Comparison of ENCODE assay signal across 8 cellular contexts in genomic region chr1:164602480-164603093, GRCh38. TPM values are rescaled to one million over a fixed set of nuclear protein-coding genes. Genes with fewer than 3 reads are reported as not detected.
DNase-seq lines count a peak whose midpoint lies in the region; ATAC-seq and TF ChIP-seq lines count a peak whose summit lies in the region.

No MANE protein-coding gene starts in this region.

- ATAC-seq in GM19351 (IDR thresholded peaks at IDR 0.05; ENCODE audit: unreplicated experiment) = no peak

- intact Hi-C loops in spleen (cut with DNase I; ENCODE audit: low total_unique reads) = no loop called here

- H3K4me2 ChIP-seq in parathyroid adenoma (ENCODE audit: low read length) = peak overlapping the region; percentile 78

- TF ChIP-seq CTCF in fibroblast of mammary gland (conservative IDR thresholded peaks at IDR 0.05; ENCODE audit: control insufficient read depth, insufficient read depth, low read depth, low read length) = peak; percentile 3
- no peak for TF ChIP-seq CTCF in parathyroid adenoma (IDR thresholded peaks at IDR 0.05)
- no peak for TF ChIP-seq CTCF in spleen (IDR thresholded peaks at IDR 0.05 in 8 of 11, conservative IDR thresholded peaks at IDR 0.05 in 3 of 11)

- H3K4me1 Mint-ChIP-seq in T-helper 2 cell treated with Interferon-gamma antibody and Interleukin-4, amounts not matched to agents 5 μg/mL and 100 μg/mL, for 36 hours (ENCODE audit: low read depth) = no peaks in the 10 kb centered on the region

- TF ChIP-seq POLR2A in spleen (IDR thresholded peaks at IDR 0.05) = no peak

- no peaks in the 10 kb centered on the region for H3K27me3 Mint-ChIP-seq in T-helper 2 cell treated with Interferon-gamma antibody and Interleukin-4, amounts not matched to agents 5 μg/mL and 100 μg/mL, for 36 hours (ENCODE audit: low read depth)

- no peaks in the 10 kb centered on the region for H3K79me2 ChIP-seq in parathyroid adenoma

- H3K4me1 ChIP-seq in parathyroid adenoma (peaks cover 10% of the 10 kb centered on the region), spleen (peaks cover 0 to 19% (median 8%) of the 10 kb centered on the region in 6 donors)

- no peaks in the 10 kb centered on the region for H3K9me3 Mint-ChIP-seq in T-helper 2 cell treated with Interferon-gamma antibody and Interleukin-4, amounts not matched to agents 5 μg/mL and 100 μg/mL, for 36 hours

- H3K9ac ChIP-seq in parathyroid adenoma = no peak overlapping the region

- WGBS in spleen, 5 donors = 11 to 32% (median 15%) methylated on average over 10 of the region's 10 CpGs

- peak overlapping the region; percentile 22 for H2AFZ ChIP-seq in parathyroid adenoma

- H3K27me3 ChIP-seq in parathyroid adenoma (ENCODE audit: control insufficient read depth, insufficient read depth, low read length) = no peaks in the 10 kb centered on the region
- H3K27me3 ChIP-seq in spleen (replicated peaks in 1 of 7) = no peaks in the 10 kb centered on the region

- no peaks in the 10 kb centered on the region for H3K36me3 Mint-ChIP-seq in T-helper 2 cell treated with Interferon-gamma antibody and Interleukin-4, amounts not matched to agents 5 μg/mL and 100 μg/mL, for 36 hours (ENCODE audit: low read depth)

- H3K36me3 ChIP-seq in parathyroid adenoma (ENCODE audit: control insufficient read depth, insufficient read depth, low read length) = no peaks in the 10 kb centered on the region
- H3K36me3 ChIP-seq in spleen = no peaks in the 10 kb centered on the region

- H3K9me3 ChIP-seq in parathyroid adenoma (ENCODE audit: control insufficient read depth, low read length) (no peaks in the 10 kb centered on the region), spleen (no peaks in the 10 kb centered on the region)

- DNase-seq in DMS153 treated with DMSO at 0.1 percent for 48 hours (lab: John Stamatoyannopoulos, UW; ENCODE audit: unreplicated experiment) = peak; percentile 42
- DNase-seq in NCI-H748 treated with DMSO at 0.1 percent for 48 hours (lab: John Stamatoyannopoulos, UW) = peak; percentile 47
- DNase-seq in fibroblast of mammary gland (ENCODE audit: low read depth) = peak; percentile 45
- no peak for DNase-seq in T-helper 2 cell treated with Interferon-gamma antibody and Interleukin-4, amounts not matched to agents 5 μg/mL and 100 μg/mL, for 36 hours (ENCODE audit: low spot score)
- no peak for DNase-seq in spleen
- no peak for DNase-seq in T1000 (lab: John Stamatoyannopoulos, UW)

- H3K27ac Mint-ChIP-seq in T-helper 2 cell treated with Interferon-gamma antibody and Interleukin-4, amounts not matched to agents 5 μg/mL and 100 μg/mL, for 36 hours = no peak overlapping the region

- H3K4me3 Mint-ChIP-seq in T-helper 2 cell treated with Interferon-gamma antibody and Interleukin-4, amounts not matched to agents 5 μg/mL and 100 μg/mL, for 36 hours = no peak overlapping the region

- H3K4me3 ChIP-seq in fibroblast of mammary gland (ENCODE audit: control insufficient read depth, low read depth, low read length) (no peak overlapping the region), parathyroid adenoma (ENCODE audit: low read depth, low read length) (peak overlapping the region; percentile 52), spleen (no peak overlapping the region)

- H3K27ac ChIP-seq in parathyroid adenoma (peak overlapping the region; percentile 84), spleen (peak overlapping the region in 2 of 8 donors; percentile 13 to 25)

RNA-seq across cellular contexts. Expression of gene PBX1, which starts 43.6 kb away (rescaled TPM):
- total RNA-seq in spleen = 10 to 100 TPM; 28.7 to 79.5 (median 33.8) TPM
- 1 to 10 TPM; 3.4 to 4.5 (median 3.8) TPM for polyA plus RNA-seq in spleen

Comparison
In these comparisons a context has a peak if more than half of its experiments do, and no peak if none do; other contexts are left out.
1. DNase-seq: peak in DMS153 treated with DMSO at 0.1 percent for 48 hours (single experiment), NCI-H748 treated with DMSO at 0.1 percent for 48 hours (single experiment) and fibroblast of mammary gland (single experiment); none in T-helper 2 cell treated with Interferon-gamma antibody and Interleukin-4, amounts not matched to agents 5 μg/mL and 100 μg/mL, for 36 hours (single experiment), spleen (single experiment) and T1000 (single experiment).